In the genomic region with DNA sequence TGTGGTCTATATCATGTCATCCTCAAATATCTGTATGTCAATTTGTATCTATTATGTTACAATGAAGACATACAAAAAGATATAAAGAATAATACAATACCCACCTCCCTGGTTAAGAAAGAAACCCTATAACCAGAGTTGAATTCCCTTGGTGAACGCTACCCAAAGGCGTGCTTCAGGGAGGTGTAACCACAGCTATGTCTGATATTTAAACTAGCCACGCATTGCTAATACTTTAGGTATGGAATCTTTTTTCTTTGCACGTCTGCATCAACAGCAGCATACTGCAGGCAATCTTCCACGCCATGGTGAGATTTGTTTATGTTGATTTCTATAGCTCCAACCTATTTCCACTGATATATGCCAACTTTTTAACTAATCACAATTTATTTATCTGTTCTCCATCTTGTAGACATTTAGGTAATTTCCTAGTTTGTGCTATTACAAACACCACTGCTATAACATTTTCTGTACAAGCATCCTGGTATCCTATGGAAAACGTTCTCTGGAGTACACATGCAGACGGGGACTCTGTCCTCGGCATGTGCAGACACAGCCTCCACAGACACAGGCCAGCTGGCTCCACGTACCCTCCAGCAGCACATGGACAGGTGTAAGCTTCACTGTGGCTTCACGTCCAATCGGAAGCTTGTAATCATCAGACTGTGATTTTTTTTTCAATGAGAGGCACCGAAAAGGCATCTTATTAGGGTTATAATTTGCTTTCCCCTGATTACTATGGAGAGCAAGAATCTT, we compare ENCODE assay signal across 11 cellular contexts. TPM values are rescaled to one million over a fixed set of nuclear protein-coding genes. Genes with fewer than 3 reads are reported as not detected.
A peak's percentile ranks its signal among the peaks of the same experiment; 100 is the strongest.
DNase-seq lines count a peak whose midpoint lies in the region; ATAC-seq and TF ChIP-seq lines count a peak whose summit lies in the region.
"Had no signal": no experiment of that assay in that cellular context is flagged by ENCODE, and none has a peak within 500 bp of the region (broad histone marks: within the 10 kb centered on the region; RNA-seq: fewer than 3 reads in every experiment).

No MANE protein-coding gene starts in this region.

- peak overlapping the region; percentile 92 for H3K27ac Mint-ChIP-seq in HFFc6
- H3K27ac Mint-ChIP-seq: activated CD8-positive, alpha-beta T cell treated with anti-CD3 and anti-CD28 coated beads for 36 hours had no signal

- H3K9me3 ChIP-seq in SJCRH30 (replicated peaks) (no peaks in the 10 kb centered on the region), testis (no peaks in the 10 kb centered on the region), mucosa of descending colon (no peaks in the 10 kb centered on the region)
- H3K9me3 ChIP-seq: BLaER1, tibial nerve had no signal

- no peaks in the 10 kb centered on the region for H3K36me3 ChIP-seq in SJCRH30
- H3K36me3 ChIP-seq in testis (ENCODE audit: low read depth, missing control alignments), result no peaks in the 10 kb centered on the region
- no peaks in the 10 kb centered on the region for H3K36me3 ChIP-seq in mucosa of descending colon (ENCODE audit: low read depth)
- H3K36me3 ChIP-seq: BLaER1, tibial nerve had no signal

- no peaks in the 10 kb centered on the region for H3K27me3 Mint-ChIP-seq in HFFc6 (ENCODE audit: insufficient read depth)
- H3K27me3 Mint-ChIP-seq: activated CD8-positive, alpha-beta T cell treated with anti-CD3 and anti-CD28 coated beads for 36 hours had no signal

- intact Hi-C loops in posterior cingulate gyrus (cut with DNase I) (no loop called here), testis (cut with DNase I; ENCODE audit: low total_unique reads) (no loop called here), mucosa of descending colon (cut with DNase I, micrococcal nuclease) (no loop called here)

- H3K27me3 ChIP-seq in SJCRH30 (no peaks in the 10 kb centered on the region), testis (no peaks in the 10 kb centered on the region)
- H3K27me3 ChIP-seq: BLaER1, tibial nerve had no signal

- peak overlapping the region; percentile 66 for H3K4me3 Mint-ChIP-seq in HFFc6
- H3K4me3 Mint-ChIP-seq: activated CD8-positive, alpha-beta T cell treated with anti-CD3 and anti-CD28 coated beads for 36 hours had no signal

- DNase-seq in A172 (ENCODE audit: low spot score), result peak; percentile 92
- peak; percentile 83 for DNase-seq in HFFc6
- DNase-seq in SJCRH30, result peak; percentile 79 to 84
- DNase-seq in fibroblast of pulmonary artery (ENCODE audit: low read depth), result peak; percentile 94
- DNase-seq in posterior cingulate gyrus, result no peak
- DNase-seq in testis, result no peak
- no peak for DNase-seq in mucosa of descending colon
- DNase-seq: activated CD8-positive, alpha-beta T cell treated with anti-CD3 and anti-CD28 coated beads for 36 hours had no signal

- no peaks in the 10 kb centered on the region for H3K9me3 Mint-ChIP-seq in HFFc6
- H3K9me3 Mint-ChIP-seq: activated CD8-positive, alpha-beta T cell treated with anti-CD3 and anti-CD28 coated beads for 36 hours had no signal

- H3K27ac ChIP-seq in SJCRH30 (peak overlapping the region; percentile 72), testis (no peak overlapping the region)
- H3K27ac ChIP-seq: BLaER1 had no signal

- H3K4me1 ChIP-seq in SJCRH30, result peaks cover 45% of the 10 kb centered on the region
- peaks cover 3% of the 10 kb centered on the region for H3K4me1 ChIP-seq in testis
- H3K4me1 ChIP-seq in mucosa of descending colon (ENCODE audit: low read depth), result no peaks in the 10 kb centered on the region

- 94 to 96% methylated on average over 12 of the region's 12 CpGs for WGBS in testis, 2 donors

- no peaks in the 10 kb centered on the region for H3K36me3 Mint-ChIP-seq in HFFc6 (ENCODE audit: low read depth)

- TF ChIP-seq CTCF in HFFc6 (IDR thresholded peaks at IDR 0.05) (no peak), fibroblast of pulmonary artery (IDR thresholded peaks at IDR 0.05; ENCODE audit: low read length, missing control alignments) (no peak), testis (IDR thresholded peaks at IDR 0.05) (no peak), mucosa of descending colon (IDR thresholded peaks at IDR 0.05) (no peak)

- H3K4me1 Mint-ChIP-seq in HFFc6 (ENCODE audit: low read depth), result no peaks in the 10 kb centered on the region; the same call in 1 of the 2 replicates

- TF ChIP-seq POLR2A in testis (IDR thresholded peaks at IDR 0.05), result no peak

- no peak for ATAC-seq in GM18519 (IDR thresholded peaks at IDR 0.05; ENCODE audit: low FRiP score, unreplicated experiment)
- no peak for ATAC-seq in mucosa of descending colon
- ATAC-seq: activated CD8-positive, alpha-beta T cell treated with anti-CD3 and anti-CD28 coated beads for 36 hours had no signal

- H3K4me3 ChIP-seq in SJCRH30, result no peak overlapping the region
- H3K4me3 ChIP-seq in fibroblast of pulmonary artery (replicated peaks; ENCODE audit: low read depth, low read length), result no peak overlapping the region
- no peak overlapping the region for H3K4me3 ChIP-seq in testis
- no peak overlapping the region for H3K4me3 ChIP-seq in mucosa of descending colon
- H3K4me3 ChIP-seq: BLaER1, tibial nerve had no signal

RNA-seq across cellular contexts. Expression of gene HSF2BP, which starts 58.5 kb away (rescaled TPM):
- 8.8 and 9.1 TPM in 2 replicates for total RNA-seq in A172 (2014; rRNA removed; shearing (Covaris generic))
- under 1 TPM; 0.33 to 0.90 (median 0.59) TPM for total RNA-seq in HFFc6 (2021; fragmentation: NEBNext Ultra II Directional; extraction: Animal tissue kit (Norgen Biotek cat#: 25700))
- total RNA-seq in SJCRH30 (2014; rRNA removed; shearing (Covaris generic)), result 2.0 and 2.1 TPM in 2 replicates
- total RNA-seq in testis, result 10 to 100 TPM; 28.3 to 36.3 TPM
- 46.5 TPM for polyA plus RNA-seq in testis (ENCODE audit: insufficient read depth, low read depth, low replicate concordance)
- under 1 TPM; 0.32 to 0.48 (median 0.47) TPM for total RNA-seq in mucosa of descending colon

RNA-seq across cellular contexts. Expression of gene RRP1B, which starts 58.5 kb away (rescaled TPM):
- total RNA-seq in A172 (2014; rRNA removed; shearing (Covaris generic)), result 61.0 and 70.9 TPM in 2 replicates
- total RNA-seq in HFFc6 (2021; fragmentation: NEBNext Ultra II Directional; extraction: Animal tissue kit (Norgen Biotek cat#: 25700)), result 10 to 100 TPM; 26.9 to 34.4 (median 27.6) TPM
- 80.8 and 82.8 TPM in 2 replicates for total RNA-seq in SJCRH30 (2014; rRNA removed; shearing (Covaris generic))
- total RNA-seq in testis (10 to 100 TPM; 44.8 to 48.6 TPM), mucosa of descending colon (10 to 100 TPM; 11.1 to 22.5 (median 14.8) TPM)
- polyA plus RNA-seq in testis (ENCODE audit: insufficient read depth, low read depth, low replicate concordance), result 27.8 TPM

Comparison
In these comparisons a context has a peak if more than half of its experiments do, and no peak if none do; other contexts are left out.
1. DNase-seq: peak in A172 (single experiment), HFFc6 (single experiment), SJCRH30 (2 of 2) and fibroblast of pulmonary artery (single experiment); none in posterior cingulate gyrus (0 of 10), testis (single experiment) and mucosa of descending colon (0 of 3).